Comparison of ENCODE assay signal across 7 cellular contexts in genomic region chr11:22256876-22257275, GRCh38.
"Had no signal": no experiment of that assay in that cellular context is flagged by ENCODE, and none has a peak within 500 bp of the region (broad histone marks: within the 10 kb centered on the region; RNA-seq: fewer than 3 reads in every experiment).

No MANE protein-coding gene starts in this region.

- DNase-seq: GDM1, GF-D8 had no signal

- ATAC-seq: GM12878 had no signal

- H3K4me3 ChIP-seq: GM12878 had no signal

- FAIRE-seq: G401.6, GM12878, GM12891, GM18507, GM19239 had no signal
